Comparison of ENCODE assay signal across 8 cellular contexts in genomic region chr22:17777005-17777716, GRCh38. TPM values are rescaled to one million over a fixed set of nuclear protein-coding genes. Genes with fewer than 3 reads are reported as not detected.
DNase-seq lines count a peak whose midpoint lies in the region; ATAC-seq, FAIRE-seq and TF ChIP-seq lines count a peak whose summit lies in the region.

No MANE protein-coding gene starts in this region.

- peak overlapping the region; percentile 96 to 100 (median 98) for H3K4me2 ChIP-seq in BLaER1 treated with 17β-estradiol and CSF1 and Interleukin-3, amounts not matched to agents 10 nM and 100 nM

- no peaks in the 10 kb centered on the region for H3K27me3 ChIP-seq in BLaER1 treated with 17β-estradiol and CSF1 and Interleukin-3, amounts not matched to agents 10 nM and 100 nM
- H3K27me3 ChIP-seq in body of pancreas (no peaks in the 10 kb centered on the region), small intestine (ENCODE audit: control insufficient read depth in 2 of 2, insufficient read depth in 2 of 2, low read length in 2 of 2) (no peaks in the 10 kb centered on the region)

- H3K27ac Mint-ChIP-seq in progenitor cell of endocrine pancreas: no peak overlapping the region

- TF ChIP-seq CTCF in body of pancreas (IDR thresholded peaks at IDR 0.05) (no peak), progenitor cell of endocrine pancreas (IDR thresholded peaks at IDR 0.05; ENCODE audit: unreplicated experiment) (no peak)

- H3K9ac ChIP-seq in BLaER1 treated with 17β-estradiol and CSF1 and Interleukin-3, amounts not matched to agents 10 nM and 100 nM: peak overlapping the region; percentile 87 to 99 (median 95)

- TF ChIP-seq POLR2A in body of pancreas (IDR thresholded peaks at IDR 0.05): peak in 2 of 3 donors; percentile 17 to 19

- 0 out of 22 replicates have a peak, but pooled peaks cover 0 to 2% (median 0%) of the 10 kb centered on the region in 11 experiments for H3K36me3 ChIP-seq in BLaER1 treated with 17β-estradiol and CSF1 and Interleukin-3, amounts not matched to agents 10 nM and 100 nM
- H3K36me3 ChIP-seq in body of pancreas (replicated peaks in 1 of 2; ENCODE audit: insufficient read depth in 1 of 2, low read depth in 2 of 2): no peaks in the 10 kb centered on the region
- H3K36me3 ChIP-seq in small intestine (ENCODE audit: control insufficient read depth in 2 of 2, insufficient read depth in 2 of 2, low read length in 2 of 2): no peaks in the 10 kb centered on the region

- H3K27ac ChIP-seq in BLaER1 treated with 17β-estradiol and CSF1 and Interleukin-3, amounts not matched to agents 10 nM and 100 nM: peak overlapping the region; percentile 88 to 100 (median 97)
- H3K27ac ChIP-seq in body of pancreas (peak overlapping the region in 2 of 4 donors; percentile 61 to 72), small intestine (ENCODE audit: low read depth in 1 of 2, low read length in 1 of 2) (peak overlapping the region; percentile 25 to 94)

- 45 to 53% methylated on average over 27 of the region's 27 CpGs for WGBS in body of pancreas, 2 donors
- 59 to 76% (median 62%) methylated on average over 27 of the region's 27 CpGs for WGBS in small intestine, 3 donors

- peak overlapping the region; percentile 56 to 80 (median 72) for H3K4me3 ChIP-seq in BLaER1 treated with 17β-estradiol and CSF1 and Interleukin-3, amounts not matched to agents 10 nM and 100 nM
- no peak overlapping the region for H3K4me3 ChIP-seq in body of pancreas
- H3K4me3 ChIP-seq in small intestine (ENCODE audit: low read depth in 1 of 2, low read length in 2 of 2): peak overlapping the region; percentile 9 to 30

- H3K9me3 Mint-ChIP-seq in progenitor cell of endocrine pancreas (ENCODE audit: low read depth): no peaks in the 10 kb centered on the region

- no peak for FAIRE-seq in small intestine (lab: Jason Lieb, UNC)

- H3K4me1 Mint-ChIP-seq in progenitor cell of endocrine pancreas (ENCODE audit: low read depth): peaks cover 10% of the 10 kb centered on the region

- H3K4me3 Mint-ChIP-seq in progenitor cell of endocrine pancreas (ENCODE audit: low read depth): no peak overlapping the region

- H4K20me1 ChIP-seq in BLaER1 treated with 17β-estradiol and CSF1 and Interleukin-3, amounts not matched to agents 10 nM and 100 nM: peaks cover 5 to 15% (median 13%) of the 10 kb centered on the region in 11 experiments; a peak in 21 of 22 replicates

- DNase-seq in T-helper 9 cell (peak; percentile 55), body of pancreas (peak in 1 of 4 donors; percentile 53), small intestine (peak; percentile 44), NCI-H1092 (lab: John Stamatoyannopoulos, UW) (no peak), progenitor cell of endocrine pancreas (ENCODE audit: low spot score, unreplicated experiment) (no peak), AG08395 (ENCODE audit: low spot score) (no peak)

- ATAC-seq in HG02759 (IDR thresholded peaks at IDR 0.05; ENCODE audit: unreplicated experiment) (peak; percentile 25), body of pancreas (no peak)

- peaks cover 22% of the 10 kb centered on the region for H3K27me3 Mint-ChIP-seq in progenitor cell of endocrine pancreas

- intact Hi-C loops in body of pancreas (cut with DNase I): no loop called here

- H3K4me1 ChIP-seq in BLaER1 treated with 17β-estradiol and CSF1 and Interleukin-3, amounts not matched to agents 10 nM and 100 nM: peaks cover 76 to 85% (median 82%) of the 10 kb centered on the region in 10 experiments
- H3K4me1 ChIP-seq in body of pancreas (peaks cover 20% of the 10 kb centered on the region), small intestine (ENCODE audit: control insufficient read depth in 2 of 2, insufficient read depth in 1 of 2, low read depth in 1 of 2, low read length in 1 of 2) (peaks cover 3 to 10% of the 10 kb centered on the region in 2 donors)

- no peaks in the 10 kb centered on the region for H3K36me3 Mint-ChIP-seq in progenitor cell of endocrine pancreas (ENCODE audit: insufficient read depth)

- H3K9me3 ChIP-seq in BLaER1 treated with 17β-estradiol and CSF1 and Interleukin-3, amounts not matched to agents 10 nM and 100 nM (replicated peaks in 1 of 11): peaks cover 0 to 5% (median 0%) of the 10 kb centered on the region in 11 experiments; a peak in 3 of 22 replicates
- H3K9me3 ChIP-seq in body of pancreas (no peaks in the 10 kb centered on the region), small intestine (ENCODE audit: control insufficient read depth, low read depth) (no peaks in the 10 kb centered on the region)

RNA-seq across cellular contexts. Expression of gene BID, which starts 2.9 kb away (rescaled TPM):
- total RNA-seq in body of pancreas (1 to 10 TPM; 4.0 to 9.3 TPM), progenitor cell of endocrine pancreas (22.8 and 24.6 TPM in 2 replicates)
- polyA plus RNA-seq in small intestine: 10 to 100 TPM; 12.7 to 59.4 (median 15.1) TPM

Comparison
In these comparisons a context has a peak if more than half of its experiments do, and no peak if none do; other contexts are left out.
1. H3K4me3 ChIP-seq: peak in BLaER1 treated with 17β-estradiol and CSF1 and Interleukin-3, amounts not matched to agents 10 nM and 100 nM (10 of 10) and small intestine (2 of 2); none in body of pancreas (0 of 2).
2. DNase-seq: peak in T-helper 9 cell (single experiment) and small intestine (single experiment); none in NCI-H1092 (single experiment), progenitor cell of endocrine pancreas (single experiment) and AG08395 (single experiment).